Comparison of ENCODE assay signal across 8 cellular contexts in the genomic region with DNA sequence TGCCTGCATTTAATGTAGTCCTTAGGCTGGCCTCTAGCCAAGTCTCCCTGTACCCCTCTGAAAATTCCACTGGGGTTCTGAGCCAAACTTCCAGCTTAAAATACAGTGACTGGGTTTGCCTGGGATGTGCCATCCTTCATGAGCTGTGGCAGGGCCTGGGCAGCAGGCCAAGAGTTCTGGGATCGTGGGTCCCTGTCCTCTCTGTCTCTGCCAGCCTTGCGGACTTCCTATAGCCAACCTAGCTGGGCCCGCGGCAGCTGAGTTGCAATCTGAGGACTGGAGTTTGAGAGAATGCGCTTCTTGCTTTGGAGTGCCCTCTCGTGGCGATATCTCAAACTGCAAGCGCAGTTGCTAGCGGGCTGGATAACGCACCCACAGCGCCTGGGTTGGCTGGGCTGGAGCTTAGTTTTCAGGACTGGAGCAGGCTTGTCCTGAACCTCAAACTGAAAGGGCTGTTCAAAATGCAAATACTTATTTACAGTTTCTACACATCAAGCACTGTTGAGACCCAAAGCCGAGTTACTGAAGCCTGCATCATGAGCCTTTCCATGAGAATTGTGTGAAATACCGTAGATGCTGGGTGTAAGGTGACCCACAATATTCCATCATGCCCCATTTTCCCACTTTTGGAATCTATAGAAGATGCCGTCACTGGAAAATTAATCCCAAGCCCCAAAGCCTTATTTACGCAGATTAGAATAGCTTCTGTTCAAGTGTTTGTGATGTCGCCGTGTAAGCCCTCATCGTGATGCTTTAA. TPM values are rescaled to one million over a fixed set of nuclear protein-coding genes. Genes with fewer than 3 reads are reported as not detected.
A peak's percentile ranks its signal among the peaks of the same experiment; 100 is the strongest.
DNase-seq lines count a peak whose midpoint lies in the region; ATAC-seq lines count a peak whose summit lies in the region.

No MANE protein-coding gene starts in this region.

- no peak overlapping the region for H2AK5ac ChIP-seq in mesendoderm (ENCODE audit: low read length)

- CTCF ChIA-PET in activated CD4-positive, alpha-beta memory T cell treated with anti-CD3 and anti-CD28 coated beads, Interleukin-2, amount 10 ng/mL, durations not matched to agents 7 days and 5 days (lab: Charles Lee), result interaction anchor here (0.6 to 9.7 kb wide), 46 partner anchors 8 to 482 kb away, joined by 3 to 178 read pairs (median 5); a partner anchor contains a TSS

- no peaks in the 10 kb centered on the region for H3K27me3 ChIP-seq in effector memory CD4-positive, alpha-beta T cell (replicated peaks; ENCODE audit: control insufficient read depth, insufficient read depth, low read length, poor library complexity, severe bottlenecking)
- H3K27me3 ChIP-seq in mesendoderm (ENCODE audit: insufficient read depth, low read length, poor library complexity), result no peaks in the 10 kb centered on the region

- H3K9me3 Mint-ChIP-seq in activated CD4-positive, alpha-beta memory T cell treated with anti-CD3 and anti-CD28 coated beads, Interleukin-2, amount 10 ng/mL, durations not matched to agents 7 days and 5 days, result peaks cover 9% of the 10 kb centered on the region

- no CpG with 5 or more reads among the region's 18 CpGs for WGBS in mesendoderm (ENCODE audit: extremely low coverage, insufficient coverage, low lambda C conversion rate)

- no peaks in the 10 kb centered on the region for H3K79me2 ChIP-seq in mesendoderm (ENCODE audit: control insufficient read depth, insufficient read depth, low read length)

- H2BK5ac ChIP-seq in mesendoderm (ENCODE audit: low read length), result no peak overlapping the region

- H3K56ac ChIP-seq in mesendoderm (ENCODE audit: low read length), result no peak overlapping the region

- no peak overlapping the region for H3K9ac ChIP-seq in mesendoderm (ENCODE audit: low read length)

- peaks cover 15% of the 10 kb centered on the region for H3K4me1 Mint-ChIP-seq in activated CD4-positive, alpha-beta memory T cell treated with anti-CD3 and anti-CD28 coated beads, Interleukin-2, amount 10 ng/mL, durations not matched to agents 7 days and 5 days

- no peak overlapping the region for H2BK15ac ChIP-seq in mesendoderm (replicated peaks; ENCODE audit: low read depth)

- no peak overlapping the region for H3K23ac ChIP-seq in mesendoderm (ENCODE audit: low read length)

- H3K27ac Mint-ChIP-seq in activated CD4-positive, alpha-beta memory T cell treated with anti-CD3 and anti-CD28 coated beads, Interleukin-2, amount 10 ng/mL, durations not matched to agents 7 days and 5 days, result no peak overlapping the region

- no peak overlapping the region for H3K4ac ChIP-seq in mesendoderm (ENCODE audit: low read depth, low read length)

- H3K36me3 Mint-ChIP-seq in activated CD4-positive, alpha-beta memory T cell treated with anti-CD3 and anti-CD28 coated beads, Interleukin-2, amount 10 ng/mL, durations not matched to agents 7 days and 5 days (ENCODE audit: low read depth), result peaks cover 6% of the 10 kb centered on the region

- no peak overlapping the region for H4K8ac ChIP-seq in mesendoderm (ENCODE audit: low read depth, low read length)

- no peak overlapping the region for H3K4me3 Mint-ChIP-seq in activated CD4-positive, alpha-beta memory T cell treated with anti-CD3 and anti-CD28 coated beads, Interleukin-2, amount 10 ng/mL, durations not matched to agents 7 days and 5 days

- POLR2A ChIA-PET in activated CD4-positive, alpha-beta memory T cell treated with anti-CD3 and anti-CD28 coated beads, Interleukin-2, amount 10 ng/mL, durations not matched to agents 7 days and 5 days (lab: Charles Lee), result interaction anchor here (0.7 to 1.4 kb wide), 7 partner anchors 9 to 197 kb away, joined by 3 to 13 read pairs (median 4); a partner anchor contains a TSS

- no peaks in the 10 kb centered on the region for H3K36me3 ChIP-seq in effector memory CD4-positive, alpha-beta T cell (ENCODE audit: control insufficient read depth, insufficient read depth, low read length)
- no peaks in the 10 kb centered on the region for H3K36me3 ChIP-seq in mesendoderm (ENCODE audit: control insufficient read depth, insufficient read depth, low read length)

- no peak overlapping the region for H3K27ac ChIP-seq in effector memory CD4-positive, alpha-beta T cell (ENCODE audit: insufficient read depth, low read length, poor library complexity, severe bottlenecking)
- no peak overlapping the region for H3K27ac ChIP-seq in mesendoderm (ENCODE audit: low read depth, low read length)

- no peak overlapping the region for H3K18ac ChIP-seq in mesendoderm (ENCODE audit: low read length)

- no peaks in the 10 kb centered on the region for H3K9me3 ChIP-seq in effector memory CD4-positive, alpha-beta T cell (ENCODE audit: control insufficient read depth, low read length)

- ATAC-seq in GM18907 (IDR thresholded peaks at IDR 0.05; ENCODE audit: unreplicated experiment) (peak; percentile 81), HG03469 (IDR thresholded peaks at IDR 0.05; ENCODE audit: unreplicated experiment) (peak; percentile 54)

- no peak overlapping the region for H3K4me2 ChIP-seq in mesendoderm (ENCODE audit: low read length)

- H4K5ac ChIP-seq in mesendoderm (ENCODE audit: low read length), result no peak overlapping the region

- H3K27me3 Mint-ChIP-seq in activated CD4-positive, alpha-beta memory T cell treated with anti-CD3 and anti-CD28 coated beads, Interleukin-2, amount 10 ng/mL, durations not matched to agents 7 days and 5 days, result peaks cover 21% of the 10 kb centered on the region

- no peak overlapping the region for H3K4me3 ChIP-seq in effector memory CD4-positive, alpha-beta T cell (ENCODE audit: insufficient read depth, low read depth, low read length, poor library complexity, severe bottlenecking)
- H3K4me3 ChIP-seq in mesendoderm (ENCODE audit: low read length), result no peak overlapping the region

- DNase-seq in AML-193 (lab: John Stamatoyannopoulos, UW), result peak; percentile 64 to 74
- DNase-seq in NCI-H82 treated with DMSO at 0.1 percent for 48 hours (lab: John Stamatoyannopoulos, UW; ENCODE audit: unreplicated experiment), result peak; percentile 59
- peak; percentile 89 for DNase-seq in activated CD4-positive, alpha-beta memory T cell treated with anti-CD3 and anti-CD28 coated beads, Interleukin-2, amount 10 ng/mL, durations not matched to agents 7 days and 5 days
- peak; percentile 62 to 74 (median 66) for DNase-seq in effector memory CD4-positive, alpha-beta T cell
- DNase-seq in mesendoderm, result peak; percentile 90
- DNase-seq in stimulated activated CD8-positive, alpha-beta memory T cell treated with anti-CD3 and anti-CD28 coated beads, Interleukin-2, amount 100 ng/mL, for 1 hour (ENCODE audit: low read depth in 2 of 2), result peak; percentile 73

- H3K79me1 ChIP-seq in mesendoderm (ENCODE audit: low read length), result no peaks in the 10 kb centered on the region

- no peaks in the 10 kb centered on the region for H3K4me1 ChIP-seq in effector memory CD4-positive, alpha-beta T cell (ENCODE audit: control insufficient read depth, insufficient read depth, low read length, poor library complexity, severe bottlenecking)
- H3K4me1 ChIP-seq in mesendoderm (ENCODE audit: control insufficient read depth, low read depth, low read length), result no peaks in the 10 kb centered on the region

- H2BK120ac ChIP-seq in mesendoderm (ENCODE audit: low read depth, low read length), result no peak overlapping the region

RNA-seq across cellular contexts. Expression of a gene that starts 7.3 kb away (rescaled TPM):
- total RNA-seq in activated CD4-positive, alpha-beta memory T cell treated with anti-CD3 and anti-CD28 coated beads, Interleukin-2, amount 10 ng/mL, durations not matched to agents 7 days and 5 days, result 100 to 1,000 TPM; 100 to 102 TPM
- 10.3 TPM for polyA plus RNA-seq in mesendoderm (2013, experiment 1 of 2)
- polyA plus RNA-seq in mesendoderm (2013, experiment 2 of 2), result 11.9 TPM

RNA-seq across cellular contexts. Expression of a gene that starts 26.2 kb away (rescaled TPM):
- total RNA-seq in activated CD4-positive, alpha-beta memory T cell treated with anti-CD3 and anti-CD28 coated beads, Interleukin-2, amount 10 ng/mL, durations not matched to agents 7 days and 5 days, result 100 to 1,000 TPM; 184 to 186 TPM
- polyA plus RNA-seq in mesendoderm (2013, experiment 1 of 2), result 0.67 TPM
- polyA plus RNA-seq in mesendoderm (2013, experiment 2 of 2), result 0.64 TPM

RNA-seq across cellular contexts. Expression of a gene that starts 37.4 kb away (rescaled TPM):
- 1 to 10 TPM; 3.3 to 4.9 TPM for total RNA-seq in activated CD4-positive, alpha-beta memory T cell treated with anti-CD3 and anti-CD28 coated beads, Interleukin-2, amount 10 ng/mL, durations not matched to agents 7 days and 5 days
- polyA plus RNA-seq in mesendoderm (2013, experiment 1 of 2), result 2.1 TPM
- polyA plus RNA-seq in mesendoderm (2013, experiment 2 of 2), result 1.8 TPM

RNA-seq across cellular contexts. Expression of a gene that starts 55.6 kb away (rescaled TPM):
- total RNA-seq in activated CD4-positive, alpha-beta memory T cell treated with anti-CD3 and anti-CD28 coated beads, Interleukin-2, amount 10 ng/mL, durations not matched to agents 7 days and 5 days, result 10 to 100 TPM; 49.5 to 51.0 TPM
- polyA plus RNA-seq in mesendoderm (2013, experiment 1 of 2), result 14.1 TPM
- 14.6 TPM for polyA plus RNA-seq in mesendoderm (2013, experiment 2 of 2)

RNA-seq across cellular contexts. Expression of a gene that starts 55.8 kb away (rescaled TPM):
- 100 to 1,000 TPM; 210 to 216 TPM for total RNA-seq in activated CD4-positive, alpha-beta memory T cell treated with anti-CD3 and anti-CD28 coated beads, Interleukin-2, amount 10 ng/mL, durations not matched to agents 7 days and 5 days
- 181 TPM for polyA plus RNA-seq in mesendoderm (2013, experiment 1 of 2)
- 186 TPM for polyA plus RNA-seq in mesendoderm (2013, experiment 2 of 2)
